Comparison of ENCODE assay signal across 36 cellular contexts in genomic region chr2:198444800-198445287, GRCh38.
"Had no signal": no experiment of that assay in that cellular context is flagged by ENCODE, and none has a peak within 500 bp of the region (broad histone marks: within the 10 kb centered on the region; RNA-seq: fewer than 3 reads in every experiment).

No MANE protein-coding gene starts in this region.

- H3K4me1 Mint-ChIP-seq: activated B cell treated with CpG ODN at 0.5 μM for 24 hours; activated CD4-positive, alpha-beta T cell treated with anti-CD3 and anti-CD28 coated beads, Interleukin-2, amount 10 ng/mL, durations not matched to agents 24 days and 14 days had no signal

- H3K4me3 Mint-ChIP-seq: activated B cell treated with CpG ODN at 0.5 μM for 24 hours; activated CD4-positive, alpha-beta memory T cell treated with anti-CD3 and anti-CD28 coated beads for 36 hours; activated CD4-positive, alpha-beta T cell treated with anti-CD3 and anti-CD28 coated beads, Interleukin-2, amount 10 ng/mL, durations not matched to agents 24 days and 14 days; activated CD8-positive, alpha-beta T cell treated with anti-CD3 and anti-CD28 coated beads for 36 hours; activated naive CD4-positive, alpha-beta T cell treated with anti-CD3 and anti-CD28 coated beads for 36 hours; activated naive CD8-positive, alpha-beta T cell treated with anti-CD3 and anti-CD28 coated beads for 36 hours; activated T-cell treated with anti-CD3 and anti-CD28 coated beads, Interleukin-2, amount 50 U/mL, for 4 hours; activated T-cell treated with anti-CD3 and anti-CD28 coated beads, Interleukin-2, amount 50 U/mL, for 72 hours; activated T-helper 1 cell treated with anti-CD3 and anti-CD28 coated beads, Interleukin-12 subunit alpha, Interleukin-12 subunit beta, Interleukin-2, Interleukin-4 antibody, amounts not matched to agents 30 ng/mL and 10 ng/mL and 1 ng/mL, durations not matched to agents 14 hours and 24 hours and 36 hours; activated T-helper 17 cell treated with anti-CD3 and anti-CD28 coated beads, Interleukin-2, amount 50 U/mL, for 72 hours; T-helper 1 cell treated with Interleukin-12 subunit alpha and Interleukin-12 subunit beta and Interleukin-4 antibody, amounts not matched to agents 30 μg/mL and 1 μg/mL, for 36 hours; T-helper 2 cell treated with Interferon-gamma antibody and Interleukin-4, amounts not matched to agents 5 μg/mL and 100 μg/mL, for 36 hours had no signal

- H3K9me3 ChIP-seq: adrenal gland, body of pancreas, breast epithelium had no signal

- H3K36me3 ChIP-seq: adrenal gland, brain microvascular endothelial cell, breast epithelium had no signal

- ATAC-seq: activated CD8-positive, alpha-beta T cell treated with anti-CD3 and anti-CD28 coated beads for 36 hours; activated naive CD4-positive, alpha-beta T cell treated with anti-CD3 and anti-CD28 coated beads, Interleukin-2, amount 50 U/mL, for 72 hours; activated T-cell treated with anti-CD3 and anti-CD28 coated beads, Interleukin-2, amount 50 U/mL, for 4 hours; activated T-cell treated with anti-CD3 and anti-CD28 coated beads, Interleukin-2, amount 50 U/mL, for 72 hours; activated T-helper 17 cell treated with anti-CD3 and anti-CD28 coated beads, Interleukin-2, amount 50 U/mL, for 72 hours; body of pancreas had no signal

- H3K36me3 Mint-ChIP-seq: activated CD4-positive, alpha-beta memory T cell treated with anti-CD3 and anti-CD28 coated beads for 36 hours; activated naive CD4-positive, alpha-beta T cell treated with anti-CD3 and anti-CD28 coated beads, Interleukin-2, amount 50 U/mL, for 72 hours; activated naive CD8-positive, alpha-beta T cell treated with anti-CD3 and anti-CD28 coated beads for 36 hours had no signal

- H3K27me3 ChIP-seq: adrenal gland, body of pancreas, brain microvascular endothelial cell, breast epithelium had no signal

- H3K4me1 ChIP-seq: adrenal gland, body of pancreas, breast epithelium had no signal

- H3K27ac ChIP-seq: adrenal gland, body of pancreas, brain microvascular endothelial cell, breast epithelium, VCaP had no signal

- H3K9me3 Mint-ChIP-seq: activated CD4-positive, alpha-beta memory T cell treated with anti-CD3 and anti-CD28 coated beads for 36 hours; activated CD4-positive, alpha-beta T cell treated with anti-CD3 and anti-CD28 coated beads, Interleukin-2, amount 10 ng/mL, durations not matched to agents 24 days and 14 days; activated CD8-positive, alpha-beta T cell treated with anti-CD3 and anti-CD28 coated beads for 36 hours; activated naive CD4-positive, alpha-beta T cell treated with anti-CD3 and anti-CD28 coated beads for 36 hours; activated T-cell treated with anti-CD3 and anti-CD28 coated beads, Interleukin-2, amount 50 U/mL, for 72 hours; activated T-helper 1 cell treated with anti-CD3 and anti-CD28 coated beads, Interleukin-12 subunit alpha, Interleukin-12 subunit beta, Interleukin-2, Interleukin-4 antibody, amounts not matched to agents 30 ng/mL and 10 ng/mL and 1 ng/mL, durations not matched to agents 14 hours and 24 hours and 36 hours; activated T-helper 17 cell treated with anti-CD3 and anti-CD28 coated beads, Interleukin-2, amount 50 U/mL, for 72 hours; T-helper 1 cell treated with Interleukin-12 subunit alpha and Interleukin-12 subunit beta and Interleukin-4 antibody, amounts not matched to agents 30 μg/mL and 1 μg/mL, for 36 hours; T-helper 2 cell treated with Interferon-gamma antibody and Interleukin-4, amounts not matched to agents 5 μg/mL and 100 μg/mL, for 36 hours had no signal

- H3K27ac Mint-ChIP-seq: activated B cell treated with CpG ODN at 0.5 μM for 24 hours; activated CD4-positive, alpha-beta memory T cell treated with anti-CD3 and anti-CD28 coated beads for 36 hours; activated CD4-positive, alpha-beta T cell treated with anti-CD3 and anti-CD28 coated beads, Interleukin-2, amount 10 ng/mL, durations not matched to agents 24 days and 14 days; activated CD8-positive, alpha-beta T cell treated with anti-CD3 and anti-CD28 coated beads for 36 hours; activated naive CD4-positive, alpha-beta T cell treated with anti-CD3 and anti-CD28 coated beads for 36 hours; activated naive CD4-positive, alpha-beta T cell treated with anti-CD3 and anti-CD28 coated beads, Interleukin-2, amount 50 U/mL, for 72 hours; activated naive CD8-positive, alpha-beta T cell treated with anti-CD3 and anti-CD28 coated beads for 36 hours; activated T-cell treated with anti-CD3 and anti-CD28 coated beads, Interleukin-2, amount 50 U/mL, for 72 hours; activated T-helper 1 cell treated with anti-CD3 and anti-CD28 coated beads, Interleukin-12 subunit alpha, Interleukin-12 subunit beta, Interleukin-2, Interleukin-4 antibody, amounts not matched to agents 30 ng/mL and 10 ng/mL and 1 ng/mL, durations not matched to agents 14 hours and 24 hours and 36 hours; activated T-helper 17 cell treated with anti-CD3 and anti-CD28 coated beads, Interleukin-2, amount 50 U/mL, for 72 hours; T-helper 1 cell treated with Interleukin-12 subunit alpha and Interleukin-12 subunit beta and Interleukin-4 antibody, amounts not matched to agents 30 μg/mL and 1 μg/mL, for 36 hours; T-helper 2 cell treated with Interferon-gamma antibody and Interleukin-4, amounts not matched to agents 5 μg/mL and 100 μg/mL, for 36 hours had no signal

- DNase-seq: activated B cell treated with CpG ODN at 0.5 μM for 24 hours; activated CD4-positive, alpha-beta memory T cell treated with anti-CD3 and anti-CD28 coated beads for 36 hours; activated CD4-positive, alpha-beta T cell treated with anti-CD3 and anti-CD28 coated beads for 4 hours; activated CD4-positive, alpha-beta T cell treated with anti-CD3 and anti-CD28 coated beads, Interleukin-2, amount 10 ng/mL, durations not matched to agents 24 days and 14 days; activated CD4-positive, alpha-beta T cell treated with anti-CD3 and anti-CD28 coated beads, Interleukin-2, amount 50 U/mL, for 1 hour; activated CD4-positive, alpha-beta T cell treated with anti-CD3 and anti-CD28 coated beads, Interleukin-2, amount 50 U/mL, for 4 hours; activated CD4-positive, CD25-positive, alpha-beta regulatory T cell treated with anti-CD3 and anti-CD28 coated beads, Interleukin-2, amount 50 U/mL, for 72 hours; activated CD8-positive, alpha-beta memory T cell treated with anti-CD3 and anti-CD28 coated beads, Interleukin-2, amount 50 U/mL, for 4 hours; activated CD8-positive, alpha-beta T cell treated with anti-CD3 and anti-CD28 coated beads for 36 hours; activated effector memory CD4-positive, alpha-beta T cell treated with anti-CD3 and anti-CD28 coated beads, Interleukin-2, amount 50 U/mL, for 16 hours; activated gamma-delta T cell treated with Interleukin-2 at 50 U/mL for 16 hours; activated naive CD4-positive, alpha-beta T cell; activated naive CD4-positive, alpha-beta T cell treated with anti-CD3 and anti-CD28 coated beads for 36 hours; activated naive CD4-positive, alpha-beta T cell treated with anti-CD3 and anti-CD28 coated beads, Interleukin-2, amount 50 U/mL, for 16 hours; activated naive CD8-positive, alpha-beta T cell treated with anti-CD3 and anti-CD28 coated beads for 36 hours; activated T-cell treated with anti-CD3 and anti-CD28 coated beads for 4 hours; activated T-cell treated with anti-CD3 and anti-CD28 coated beads, Interleukin-2, amount 50 U/mL, for 1 hour; activated T-cell treated with anti-CD3 and anti-CD28 coated beads, Interleukin-2, amount 50 U/mL, for 4 hours; activated T-cell treated with anti-CD3 and anti-CD28 coated beads, Interleukin-2, amount 50 U/mL, for 72 hours; adrenal gland; amniotic stem cell; aorta; body of pancreas; brain microvascular endothelial cell; central memory CD4-positive, alpha-beta T cell; T-helper 2 cell; T-helper 9 cell had no signal

- H3K27me3 Mint-ChIP-seq: activated B cell treated with CpG ODN at 0.5 μM for 24 hours; activated CD4-positive, alpha-beta memory T cell treated with anti-CD3 and anti-CD28 coated beads for 36 hours; activated CD4-positive, alpha-beta T cell treated with anti-CD3 and anti-CD28 coated beads, Interleukin-2, amount 10 ng/mL, durations not matched to agents 24 days and 14 days had no signal

- H3K4me3 ChIP-seq: adrenal gland, body of pancreas, breast epithelium had no signal

- FAIRE-seq: astrocyte, TTC549 had no signal
